In the genomic region with DNA sequence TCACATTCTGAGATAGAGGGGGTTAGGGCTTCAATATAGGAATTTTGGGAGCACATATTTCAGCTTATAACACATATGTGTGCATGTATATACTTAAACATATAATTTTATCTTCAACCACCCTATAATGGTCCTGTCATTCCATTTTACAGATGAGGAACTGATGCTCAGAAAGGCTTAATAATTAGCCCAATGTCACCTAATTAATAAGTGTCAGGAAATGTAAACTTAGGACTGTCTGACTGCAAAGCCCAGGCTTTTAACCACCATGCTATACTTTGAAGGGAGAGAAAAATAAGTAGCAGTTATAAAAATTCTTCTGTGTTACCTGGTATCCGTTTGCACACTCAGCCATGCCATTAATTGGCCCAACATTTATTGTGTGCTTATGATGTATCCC, we compare ENCODE assay signal across 31 cellular contexts.
A peak's percentile ranks its signal among the peaks of the same experiment; 100 is the strongest.
DNase-seq lines count a peak whose midpoint lies in the region; ATAC-seq and FAIRE-seq lines count a peak whose summit lies in the region.
"Had no signal": no experiment of that assay in that cellular context is flagged by ENCODE, and none has a peak within 500 bp of the region (broad histone marks: within the 10 kb centered on the region; RNA-seq: fewer than 3 reads in every experiment).

No MANE protein-coding gene starts in this region.

- H3K27me3 Mint-ChIP-seq in CD4-positive, alpha-beta memory T cell: peaks cover under 1 to 9% of the 10 kb centered on the region in 2 donors
- H3K27me3 Mint-ChIP-seq: progenitor cell of endocrine pancreas had no signal

- no peaks in the 10 kb centered on the region for H3K4me1 ChIP-seq in CD4-positive, alpha-beta memory T cell (ENCODE audit: insufficient read depth, low read length)
- H3K4me1 ChIP-seq: BE2C, right lobe of liver had no signal

- CTCF ChIA-PET in CD4-positive, alpha-beta memory T cell (lab: Charles Lee; ENCODE audit: partially characterized antibody): no interaction called here

- no peaks in the 10 kb centered on the region for H3K36me3 ChIP-seq in CD4-positive, alpha-beta memory T cell (ENCODE audit: insufficient read depth, low read length)
- H3K36me3 ChIP-seq: BE2C, brain microvascular endothelial cell, right lobe of liver, upper lobe of left lung had no signal

- ATAC-seq in GM18907 (IDR thresholded peaks at IDR 0.05; ENCODE audit: unreplicated experiment) (peak; percentile 89), GM21447 (IDR thresholded peaks at IDR 0.05; ENCODE audit: unreplicated experiment) (peak; percentile 82), HG03175 (IDR thresholded peaks at IDR 0.05; ENCODE audit: unreplicated experiment) (peak; percentile 89), HG02852 (IDR thresholded peaks at IDR 0.05; ENCODE audit: unreplicated experiment) (no peak), GM18867 (IDR thresholded peaks at IDR 0.05; ENCODE audit: unreplicated experiment) (no peak)
- ATAC-seq: right lobe of liver; stimulated activated effector memory CD8-positive, alpha-beta T cell treated with anti-CD3 and anti-CD28 coated beads, Interleukin-12 subunit alpha, Interleukin-12 subunit beta, amount 100 ng/mL, for 72 hours had no signal

- DNase-seq in activated CD4-positive, alpha-beta T cell treated with anti-CD3 and anti-CD28 coated beads for 4 hours: no peak
- DNase-seq in CD4-positive, alpha-beta memory T cell: no peak
- DNase-seq: activated CD4-positive, alpha-beta memory T cell treated with anti-CD3 and anti-CD28 coated beads for 36 hours; activated CD4-positive, CD25-positive, alpha-beta regulatory T cell; activated CD8-positive, alpha-beta memory T cell treated with anti-CD3 and anti-CD28 coated beads, Interleukin-2, amount 50 U/mL, for 4 hours; activated naive CD4-positive, alpha-beta T cell treated with anti-CD3 and anti-CD28 coated beads, Interleukin-2, amount 10 ng/mL, durations not matched to agents 7 days and 5 days; BE2C; brain microvascular endothelial cell; hypothalamus; immature natural killer cell; Kasumi-1; mesenchymal stem cell; MV-4-11; NCI-H2171; NCI-H510A treated with DMSO at 0.1 percent for 48 hours; NK-92 treated with Interleukin-12 subunit alpha and Interleukin-12 subunit beta, amount 100 ng/mL, for 24 hours; right lobe of liver; SIG-M5; stimulated activated CD4-positive, alpha-beta T cell treated with anti-CD3 and anti-CD28 coated beads, Interleukin-4, amount 100 ng/mL, for 24 hours; upper lobe of left lung had no signal

- H3K9me3 ChIP-seq in CD4-positive, alpha-beta memory T cell (ENCODE audit: control insufficient read depth in 1 of 2, low read length in 2 of 2): no peaks in the 10 kb centered on the region
- H3K9me3 ChIP-seq: BE2C, right lobe of liver, upper lobe of left lung had no signal

- H3K27ac Mint-ChIP-seq in CD4-positive, alpha-beta memory T cell: no peak overlapping the region
- H3K27ac Mint-ChIP-seq: activated CD4-positive, alpha-beta memory T cell treated with anti-CD3 and anti-CD28 coated beads for 36 hours; activated naive CD4-positive, alpha-beta T cell treated with anti-CD3 and anti-CD28 coated beads, Interleukin-2, amount 10 ng/mL, durations not matched to agents 7 days and 5 days; activated T-helper 1 cell treated with anti-CD3 and anti-CD28 coated beads, Interleukin-12 subunit alpha, Interleukin-12 subunit beta, Interleukin-2, Interleukin-4 antibody, amounts not matched to agents 30 ng/mL and 10 ng/mL and 1 ng/mL, durations not matched to agents 14 hours and 24 hours and 36 hours; progenitor cell of endocrine pancreas; stimulated activated effector memory CD8-positive, alpha-beta T cell treated with anti-CD3 and anti-CD28 coated beads, Interleukin-12 subunit alpha, Interleukin-12 subunit beta, amount 100 ng/mL, for 72 hours had no signal

- no peaks in the 10 kb centered on the region for H3K27me3 ChIP-seq in CD4-positive, alpha-beta memory T cell (ENCODE audit: insufficient read depth, low read length)
- H3K27me3 ChIP-seq: BE2C, brain microvascular endothelial cell, right lobe of liver, upper lobe of left lung had no signal

- POLR2A ChIA-PET in CD4-positive, alpha-beta memory T cell (lab: Charles Lee; ENCODE audit: partially characterized antibody): no interaction called here

- no peaks in the 10 kb centered on the region for H3K4me1 Mint-ChIP-seq in CD4-positive, alpha-beta memory T cell
- H3K4me1 Mint-ChIP-seq: activated naive CD4-positive, alpha-beta T cell treated with anti-CD3 and anti-CD28 coated beads, Interleukin-2, amount 10 ng/mL, durations not matched to agents 7 days and 5 days; immature natural killer cell; stimulated activated effector memory CD8-positive, alpha-beta T cell treated with anti-CD3 and anti-CD28 coated beads, Interleukin-12 subunit alpha, Interleukin-12 subunit beta, amount 100 ng/mL, for 72 hours had no signal

- H3K27ac ChIP-seq in CD4-positive, alpha-beta memory T cell (ENCODE audit: low read depth, low read length): no peak overlapping the region
- H3K27ac ChIP-seq: brain microvascular endothelial cell, right lobe of liver, upper lobe of left lung had no signal

- peaks cover 0 to 5% (median 0%) of the 10 kb centered on the region in 8 donors for H3K9me3 Mint-ChIP-seq in CD4-positive, alpha-beta memory T cell
- H3K9me3 Mint-ChIP-seq: activated naive CD4-positive, alpha-beta T cell treated with anti-CD3 and anti-CD28 coated beads, Interleukin-2, amount 10 ng/mL, durations not matched to agents 7 days and 5 days; activated T-helper 1 cell treated with anti-CD3 and anti-CD28 coated beads, Interleukin-12 subunit alpha, Interleukin-12 subunit beta, Interleukin-2, Interleukin-4 antibody, amounts not matched to agents 30 ng/mL and 10 ng/mL and 1 ng/mL, durations not matched to agents 14 hours and 24 hours and 36 hours; stimulated activated effector memory CD8-positive, alpha-beta T cell treated with anti-CD3 and anti-CD28 coated beads, Interleukin-12 subunit alpha, Interleukin-12 subunit beta, amount 100 ng/mL, for 72 hours had no signal

- no peaks in the 10 kb centered on the region for H3K36me3 Mint-ChIP-seq in CD4-positive, alpha-beta memory T cell
- H3K36me3 Mint-ChIP-seq: activated CD4-positive, alpha-beta memory T cell treated with anti-CD3 and anti-CD28 coated beads for 36 hours; activated naive CD4-positive, alpha-beta T cell treated with anti-CD3 and anti-CD28 coated beads, Interleukin-2, amount 10 ng/mL, durations not matched to agents 7 days and 5 days; immature natural killer cell; stimulated activated effector memory CD8-positive, alpha-beta T cell treated with anti-CD3 and anti-CD28 coated beads, Interleukin-12 subunit alpha, Interleukin-12 subunit beta, amount 100 ng/mL, for 72 hours had no signal

- H3K4me3 ChIP-seq in CD4-positive, alpha-beta memory T cell (ENCODE audit: low read length in 2 of 2): no peak overlapping the region
- H3K4me3 ChIP-seq: right lobe of liver, upper lobe of left lung had no signal

- peak; percentile 30 for FAIRE-seq in islet of Langerhans (lab: Jason Lieb, UNC)
- FAIRE-seq: endothelial cell of umbilical vein, GM12892 had no signal

- no peak overlapping the region for H3K4me3 Mint-ChIP-seq in CD4-positive, alpha-beta memory T cell
- H3K4me3 Mint-ChIP-seq: activated CD4-positive, alpha-beta memory T cell treated with anti-CD3 and anti-CD28 coated beads for 36 hours; activated naive CD4-positive, alpha-beta T cell treated with anti-CD3 and anti-CD28 coated beads, Interleukin-2, amount 10 ng/mL, durations not matched to agents 7 days and 5 days; activated T-helper 1 cell treated with anti-CD3 and anti-CD28 coated beads, Interleukin-12 subunit alpha, Interleukin-12 subunit beta, Interleukin-2, Interleukin-4 antibody, amounts not matched to agents 30 ng/mL and 10 ng/mL and 1 ng/mL, durations not matched to agents 14 hours and 24 hours and 36 hours; immature natural killer cell; stimulated activated effector memory CD8-positive, alpha-beta T cell treated with anti-CD3 and anti-CD28 coated beads, Interleukin-12 subunit alpha, Interleukin-12 subunit beta, amount 100 ng/mL, for 72 hours had no signal

- intact Hi-C loops in CD4-positive, alpha-beta memory T cell (cut with micrococcal nuclease): no loop called here

Comparison
In these comparisons a context has a peak if more than half of its experiments do, and no peak if none do; other contexts are left out.
1. ATAC-seq: peak in GM18907 (single experiment), GM21447 (single experiment) and HG03175 (single experiment); none in HG02852 (single experiment) and GM18867 (single experiment).